In the genomic region with DNA sequence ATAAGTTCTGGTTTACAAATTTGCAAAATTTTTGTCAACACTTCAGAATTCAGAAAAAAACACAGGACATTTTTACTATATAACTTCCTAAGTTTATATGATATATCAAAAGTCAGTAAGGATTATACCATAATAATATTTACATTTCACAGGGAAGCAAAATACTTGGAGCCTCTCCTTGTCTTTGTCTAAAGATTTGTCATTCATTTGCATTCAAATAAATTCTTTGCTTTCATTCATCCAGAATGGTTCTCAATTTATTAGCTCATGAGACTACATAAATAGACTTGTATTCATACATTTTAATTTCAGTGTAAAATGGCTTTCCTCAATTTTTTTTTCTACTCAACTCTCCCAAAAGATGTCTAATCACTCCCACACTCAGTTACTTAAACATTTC, we compare ENCODE assay signal across 17 cellular contexts.
A peak's percentile ranks its signal among the peaks of the same experiment; 100 is the strongest.
DNase-seq lines count a peak whose midpoint lies in the region; FAIRE-seq lines count a peak whose summit lies in the region.
"Had no signal": no experiment of that assay in that cellular context is flagged by ENCODE, and none has a peak within 500 bp of the region (broad histone marks: within the 10 kb centered on the region; RNA-seq: fewer than 3 reads in every experiment).

No MANE protein-coding gene starts in this region.

- H4K20me1 ChIP-seq in Karpas-422 (ENCODE audit: insufficient read depth, low read depth, low read length), result no peaks in the 10 kb centered on the region

- H3K27ac ChIP-seq in Karpas-422 (ENCODE audit: low read length) (peak overlapping the region; percentile 97), SK-N-MC (peak overlapping the region; percentile 60; the same call in 1 of the 2 replicates)
- H3K27ac ChIP-seq: A549 had no signal

- H3K9me3 ChIP-seq in Karpas-422 (ENCODE audit: low read length), result no peaks in the 10 kb centered on the region
- H3K9me3 ChIP-seq in SK-N-MC (ENCODE audit: low read depth, low read length), result no peaks in the 10 kb centered on the region
- H3K9me3 ChIP-seq: A549 had no signal

- no peaks in the 10 kb centered on the region for H3K9me2 ChIP-seq in Karpas-422 (replicated peaks; ENCODE audit: insufficient read depth, low read length)

- peak; percentile 36 for FAIRE-seq in islet of Langerhans (lab: Jason Lieb, UNC)
- FAIRE-seq: A549, D721Med, GM12892, HepG2 had no signal

- H3K9ac ChIP-seq in Karpas-422 (ENCODE audit: low read length), result peak overlapping the region; percentile 55
- no peak overlapping the region for H3K9ac ChIP-seq in SK-N-MC (ENCODE audit: insufficient read length)

- H3K4me2 ChIP-seq in Karpas-422 (ENCODE audit: low read depth, low read length, poor library complexity, severe bottlenecking), result peak overlapping the region; percentile 11
- H3K4me2 ChIP-seq: A549 had no signal

- H3K79me2 ChIP-seq in Karpas-422 (ENCODE audit: low read length), result no peaks in the 10 kb centered on the region

- no peak overlapping the region for H2AFZ ChIP-seq in Karpas-422 (ENCODE audit: low read length)

- peaks cover 14% of the 10 kb centered on the region for H3K36me3 ChIP-seq in Karpas-422 (ENCODE audit: insufficient read depth, low read length)
- H3K36me3 ChIP-seq in SK-N-MC (ENCODE audit: insufficient read depth, low read length), result no peaks in the 10 kb centered on the region

- H3K4me1 ChIP-seq in Karpas-422 (ENCODE audit: low read length), result peaks cover 91% of the 10 kb centered on the region
- H3K4me1 ChIP-seq: A549 had no signal

- no peaks in the 10 kb centered on the region for H3K27me3 ChIP-seq in Karpas-422 (ENCODE audit: low read length)

- peak; percentile 65 for DNase-seq in Karpas-422
- DNase-seq in SK-N-MC (ENCODE audit: low read depth, low spot score), result no peak
- no peak for DNase-seq in foreskin melanocyte
- DNase-seq in Ammon's horn (ENCODE audit: low spot score), result no peak
- DNase-seq in nucleus accumbens (lab: John Stamatoyannopoulos, UW), result no peak
- DNase-seq: CD8-positive, alpha-beta T cell; COR-L47; DMS153; DMS79 treated with DMSO at 0.1 percent for 48 hours; GDM1; GOT3; H9 had no signal

- no peak overlapping the region for H3K4me3 ChIP-seq in Karpas-422 (ENCODE audit: low read length)
- H3K4me3 ChIP-seq in SK-N-MC, result no peak overlapping the region
- H3K4me3 ChIP-seq: A549 had no signal
